In genomic region chr11:68004551-68005335, GRCh38 we compare ENCODE assay signal across 1 cellular context.
TF ChIP-seq lines count a peak whose summit lies in the region.

No MANE protein-coding gene starts in this region.

TF ChIP-seq in endothelial cell of umbilical vein, 7 proteins besides CTCF, POLR2A, EP300 and RAD21 (continued from another document):
- TF ChIP-seq, protein P1, sequence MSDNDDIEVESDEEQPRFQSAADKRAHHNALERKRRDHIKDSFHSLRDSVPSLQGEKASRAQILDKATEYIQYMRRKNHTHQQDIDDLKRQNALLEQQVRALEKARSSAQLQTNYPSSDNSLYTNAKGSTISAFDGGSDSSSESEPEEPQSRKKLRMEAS (IDR thresholded peaks at IDR 0.05; ENCODE audit: insufficient read depth, insufficient read length), result no peak
